ENCODE assay signal across 7 cellular contexts in the genomic region with DNA sequence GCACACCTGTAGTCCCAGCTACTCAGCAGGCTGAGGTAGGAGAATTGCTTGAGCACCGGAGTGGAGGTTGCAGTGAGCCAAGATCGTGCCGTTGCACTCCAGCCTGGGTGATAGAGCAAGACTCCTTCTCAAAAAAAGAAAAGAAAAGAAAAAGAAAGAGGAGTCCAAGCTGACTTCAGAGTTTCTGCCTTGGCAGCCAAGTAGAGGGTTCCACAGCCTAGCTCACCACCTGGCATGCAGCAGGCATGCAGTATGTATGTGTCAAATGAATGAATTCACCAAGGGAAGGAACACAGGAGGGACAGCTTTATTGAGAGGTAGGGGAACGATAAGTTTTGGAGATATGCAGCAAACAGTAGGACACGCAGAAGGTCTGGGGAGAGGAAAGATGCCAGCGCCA.
"Had no signal": no experiment of that assay in that cellular context is flagged by ENCODE, and none has a peak within 500 bp of the region (broad histone marks: within the 10 kb centered on the region; RNA-seq: fewer than 3 reads in every experiment).

No MANE protein-coding gene starts in this region.

- DNase-seq: H9, HCEC 1CT had no signal

- H3K4me3 ChIP-seq: GM23338 had no signal

- H3K27ac ChIP-seq: HL-60 had no signal

- H3K4me2 ChIP-seq: GM23338 had no signal

- FAIRE-seq: H1, H54, HepG2 had no signal

- H2AFZ ChIP-seq: GM23338 had no signal
